In genomic region chr20:5848711-5849505, GRCh38 we compare ENCODE assay signal across 8 cellular contexts.
DNase-seq lines count a peak whose midpoint lies in the region; FAIRE-seq and TF ChIP-seq lines count a peak whose summit lies in the region.

No MANE protein-coding gene starts in this region.

- intact Hi-C loops in uterus (cut with DNase I; ENCODE audit: low total_unique reads) = no loop called here

- H3K4me1 ChIP-seq in skeletal muscle tissue (ENCODE audit: control insufficient read depth in 3 of 3, insufficient read depth in 3 of 3, low read length in 3 of 3) (peaks cover 5 to 10% (median 8%) of the 10 kb centered on the region in 3 donors), small intestine (ENCODE audit: control insufficient read depth in 2 of 2, insufficient read depth in 1 of 2, low read depth in 1 of 2, low read length in 1 of 2) (peaks cover 2 to 16% of the 10 kb centered on the region in 2 donors), uterus (no peaks in the 10 kb centered on the region)

- H3K27me3 ChIP-seq in skeletal muscle tissue (ENCODE audit: control insufficient read depth in 3 of 3, insufficient read depth in 3 of 3, low read length in 3 of 3) (no peaks in the 10 kb centered on the region), small intestine (ENCODE audit: control insufficient read depth in 2 of 2, insufficient read depth in 2 of 2, low read length in 2 of 2) (no peaks in the 10 kb centered on the region), uterus (no peaks in the 10 kb centered on the region)

- TF ChIP-seq POLR2A in uterus (IDR thresholded peaks at IDR 0.05) = no peak

- peak overlapping the region in 2 of 3 donors; percentile 34 to 52 for H3K4me3 ChIP-seq in skeletal muscle tissue (ENCODE audit: low read length in 3 of 3)
- no peak overlapping the region for H3K4me3 ChIP-seq in small intestine (ENCODE audit: low read depth in 1 of 2, low read length in 2 of 2)
- H3K4me3 ChIP-seq in uterus = no peak overlapping the region

- H3K9ac ChIP-seq in skeletal muscle tissue (ENCODE audit: low read depth in 1 of 3, low read length in 3 of 3) = peak overlapping the region in 2 of 3 donors; percentile 4 to 55

- WGBS in small intestine, 3 donors = 73 to 82% (median 78%) methylated on average over 11 of the region's 11 CpGs

- H3K9me3 ChIP-seq in skeletal muscle tissue (ENCODE audit: control insufficient read depth in 3 of 3, low read length in 3 of 3) (no peaks in the 10 kb centered on the region), small intestine (ENCODE audit: control insufficient read depth, low read depth) (no peaks in the 10 kb centered on the region), uterus (no peaks in the 10 kb centered on the region)

- no peak for FAIRE-seq in small intestine (lab: Jason Lieb, UNC)

- TF ChIP-seq CTCF in uterus (IDR thresholded peaks at IDR 0.05) = no peak

- no peaks in the 10 kb centered on the region for H3K36me3 ChIP-seq in skeletal muscle tissue (ENCODE audit: control insufficient read depth in 3 of 3, insufficient read depth in 3 of 3, low read length in 3 of 3)
- no peaks in the 10 kb centered on the region for H3K36me3 ChIP-seq in small intestine (ENCODE audit: control insufficient read depth in 2 of 2, insufficient read depth in 2 of 2, low read length in 2 of 2)
- no peaks in the 10 kb centered on the region for H3K36me3 ChIP-seq in uterus

- H3K27ac ChIP-seq in epithelial cell of prostate = peak overlapping the region; percentile 35
- peak overlapping the region; percentile 52 for H3K27ac ChIP-seq in skeletal muscle tissue (ENCODE audit: low read depth, low read length)
- no peak overlapping the region for H3K27ac ChIP-seq in small intestine (ENCODE audit: low read depth in 1 of 2, low read length in 1 of 2)
- H3K27ac ChIP-seq in uterus = no peak overlapping the region

- CTCF ChIA-PET in HEK293T (lab: Yijun Ruan, JAX) = no interaction called here

- POLR2A ChIA-PET in HEK293T (lab: Yijun Ruan, JAX) = no interaction called here

- DNase-seq in NCI-H510A treated with DMSO at 0.1 percent for 48 hours (lab: John Stamatoyannopoulos, UW) (peak; percentile 60), NCI-H510A (lab: John Stamatoyannopoulos, UW) (no peak), RKO (ENCODE audit: low spot score) (peak; percentile 66), epithelial cell of prostate (ENCODE audit: low read depth, low spot score) (no peak), small intestine (no peak), uterus (no peak), HEK293T (ENCODE audit: extremely low spot score) (no peak)

TF ChIP-seq in HEK293T, 16 proteins besides CTCF, POLR2A, EP300 and RAD21:
- TF ChIP-seq BHLHE40 (IDR thresholded peaks at IDR 0.05; ENCODE audit: borderline replicate concordance) = no peak
- TF ChIP-seq PKNOX1 (IDR thresholded peaks at IDR 0.05) = no peak
- no peak for TF ChIP-seq SUZ12 (IDR thresholded peaks at IDR 0.05)
- no peak for TF ChIP-seq SP1 (IDR thresholded peaks at IDR 0.05)
- TF ChIP-seq CTBP1 (IDR thresholded peaks at IDR 0.05; ENCODE audit: borderline replicate concordance) = no peak
- no peak for TF ChIP-seq NFRKB (IDR thresholded peaks at IDR 0.05)

Comparison
In these comparisons a context has a peak if more than half of its experiments do, and no peak if none do; other contexts are left out.
1. DNase-seq: peak in NCI-H510A treated with DMSO at 0.1 percent for 48 hours (single experiment) and RKO (single experiment); none in NCI-H510A (single experiment), epithelial cell of prostate (single experiment), small intestine (single experiment), uterus (0 of 2) and HEK293T (single experiment).
2. H3K27ac ChIP-seq: peak in epithelial cell of prostate (single experiment) and skeletal muscle tissue (single experiment); none in small intestine (0 of 2) and uterus (0 of 2).
3. H3K4me3 ChIP-seq: peak in skeletal muscle tissue (2 of 3); none in small intestine (0 of 2) and uterus (0 of 2).